In the genomic region with DNA sequence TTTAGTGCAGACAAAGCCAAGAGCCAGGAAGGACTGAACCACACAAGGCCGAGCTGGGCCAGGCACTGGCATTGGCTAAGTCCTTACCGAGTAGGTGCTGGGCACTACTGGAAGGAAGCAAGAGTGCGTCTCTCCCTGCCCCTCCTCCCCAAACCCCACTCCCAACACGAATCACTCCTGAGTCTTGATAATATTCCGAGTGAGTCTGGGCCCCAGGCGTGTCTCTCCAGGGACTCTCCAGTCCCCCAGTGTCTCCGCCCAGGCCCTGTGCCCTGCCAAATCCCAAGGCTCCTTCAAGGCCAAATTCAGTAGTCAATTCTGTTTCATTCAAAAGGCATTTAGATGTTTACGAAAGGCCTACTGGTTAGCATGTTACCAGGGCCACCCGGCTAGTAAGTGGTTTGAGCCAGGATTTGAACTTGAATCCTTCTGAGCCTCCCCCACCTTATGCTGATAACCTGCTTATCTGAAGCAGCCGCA, we compare ENCODE assay signal across 14 cellular contexts.
DNase-seq lines count a peak whose midpoint lies in the region; ATAC-seq and TF ChIP-seq lines count a peak whose summit lies in the region.
"Had no signal": no experiment of that assay in that cellular context is flagged by ENCODE, and none has a peak within 500 bp of the region (broad histone marks: within the 10 kb centered on the region; RNA-seq: fewer than 3 reads in every experiment).

No MANE protein-coding gene starts in this region.

- peaks cover 37% of the 10 kb centered on the region for H3K36me3 ChIP-seq in NT2/D1 (ENCODE audit: insufficient read depth, insufficient read length, low read length)
- H3K36me3 ChIP-seq in esophagus muscularis mucosa: no peaks in the 10 kb centered on the region
- H3K36me3 ChIP-seq in psoas muscle (ENCODE audit: insufficient read depth in 1 of 2, low read depth in 1 of 2): no peaks in the 10 kb centered on the region

- H3K27ac ChIP-seq in esophagus muscularis mucosa (replicated peaks in 1 of 4): peak overlapping the region; percentile 27 to 50 (median 38)
- H3K27ac ChIP-seq in psoas muscle: no peak overlapping the region
- H3K27ac ChIP-seq: dorsolateral prefrontal cortex had no signal

- TF ChIP-seq POLR2A in esophagus muscularis mucosa (IDR thresholded peaks at IDR 0.05; ENCODE audit: low read depth): no peak

- TF ChIP-seq CTCF in esophagus muscularis mucosa (IDR thresholded peaks at IDR 0.05): no peak
- no peak for TF ChIP-seq CTCF in psoas muscle (IDR thresholded peaks at IDR 0.05)

- ATAC-seq in psoas muscle (peak in 1 of 4 donors; percentile 30), GM21390 (IDR thresholded peaks at IDR 0.05; ENCODE audit: unreplicated experiment) (no peak), HG02981 (IDR thresholded peaks at IDR 0.05; ENCODE audit: unreplicated experiment) (no peak)
- ATAC-seq: activated T-cell treated with anti-CD3 and anti-CD28 coated beads, Interleukin-2, amount 50 U/mL, for 72 hours; HepG2 had no signal

- no peak for TF ChIP-seq EP300 in esophagus muscularis mucosa (IDR thresholded peaks at IDR 0.05)

- intact Hi-C loops in esophagus muscularis mucosa (cut with DNase I): no loop called here
- intact Hi-C loops in psoas muscle (cut with DNase I): no loop called here

- H3K4me1 ChIP-seq in NT2/D1 (ENCODE audit: insufficient read depth, insufficient read length): peaks cover 29% of the 10 kb centered on the region
- peaks cover 3 to 47% (median 35%) of the 10 kb centered on the region in 4 donors for H3K4me1 ChIP-seq in esophagus muscularis mucosa
- no peaks in the 10 kb centered on the region for H3K4me1 ChIP-seq in psoas muscle

- 72% methylated on average over 8 of the region's 10 CpGs for WGBS in esophagus muscularis mucosa
- 67 to 75% (median 74%) methylated on average over 10 of the region's 10 CpGs for WGBS in psoas muscle, 3 donors

- peak; percentile 76 for DNase-seq in Daoy (ENCODE audit: low read depth)
- no peak for DNase-seq in NT2/D1 (ENCODE audit: low read depth, low spot score)
- DNase-seq in esophagus muscularis mucosa (ENCODE audit: extremely low spot score): no peak
- peak; percentile 46 to 54 for DNase-seq in psoas muscle
- no peak for DNase-seq in HK-2 (ENCODE audit: unreplicated experiment)
- DNase-seq in SW480 (ENCODE audit: low spot score): no peak
- DNase-seq: activated CD4-positive, CD25-positive, alpha-beta regulatory T cell; activated T-cell treated with anti-CD3 and anti-CD28 coated beads, Interleukin-2, amount 50 U/mL, for 72 hours; Calu3; stimulated activated naive CD4-positive, alpha-beta T cell had no signal

- no peaks in the 10 kb centered on the region for H3K9me3 ChIP-seq in NT2/D1 (ENCODE audit: insufficient read depth, low read length)
- H3K9me3 ChIP-seq in esophagus muscularis mucosa: no peaks in the 10 kb centered on the region
- no peaks in the 10 kb centered on the region for H3K9me3 ChIP-seq in psoas muscle

- H3K27me3 ChIP-seq in NT2/D1 (ENCODE audit: insufficient read depth, insufficient read length): no peaks in the 10 kb centered on the region
- no peaks in the 10 kb centered on the region for H3K27me3 ChIP-seq in esophagus muscularis mucosa
- H3K27me3 ChIP-seq in psoas muscle (ENCODE audit: insufficient read depth in 3 of 3, low read length in 2 of 3): peaks cover 0 to 2% (median 0%) of the 10 kb centered on the region in 3 donors

- H3K4me3 ChIP-seq in NT2/D1 (ENCODE audit: insufficient read length, low read depth) (no peak overlapping the region), esophagus muscularis mucosa (no peak overlapping the region), psoas muscle (no peak overlapping the region)
- H3K4me3 ChIP-seq: dorsolateral prefrontal cortex had no signal

- H3K9ac ChIP-seq in NT2/D1 (ENCODE audit: insufficient read length, low read depth): peak overlapping the region; percentile 26

Comparison
In these comparisons a context has a peak if more than half of its experiments do, and no peak if none do; other contexts are left out.
1. DNase-seq: peak in Daoy (single experiment) and psoas muscle (2 of 2); none in NT2/D1 (single experiment), esophagus muscularis mucosa (single experiment), HK-2 (single experiment) and SW480 (single experiment).